In genomic region chr3:111070772-111071256, GRCh38 we compare ENCODE assay signal across 9 cellular contexts. TPM values are rescaled to one million over a fixed set of nuclear protein-coding genes. Genes with fewer than 3 reads are reported as not detected.
DNase-seq lines count a peak whose midpoint lies in the region; ATAC-seq and TF ChIP-seq lines count a peak whose summit lies in the region.
"Had no signal": no experiment of that assay in that cellular context is flagged by ENCODE, and none has a peak within 500 bp of the region (broad histone marks: within the 10 kb centered on the region; RNA-seq: fewer than 3 reads in every experiment).

No MANE protein-coding gene starts in this region.

- peak overlapping the region; percentile 91 for H3K4me3 Mint-ChIP-seq in activated CD8-positive, alpha-beta memory T cell treated with anti-CD3 and anti-CD28 coated beads, Interleukin-2, amount 10 ng/mL, durations not matched to agents 7 days and 5 days

- no peaks in the 10 kb centered on the region for H3K9me3 ChIP-seq in neuron (ENCODE audit: low read length)
- H3K9me3 ChIP-seq: neutrophil had no signal

- CTCF ChIA-PET in activated CD8-positive, alpha-beta memory T cell treated with anti-CD3 and anti-CD28 coated beads, Interleukin-2, amount 10 ng/mL, durations not matched to agents 7 days and 5 days (lab: Charles Lee) = interaction anchor here (0.7 to 1.8 kb wide), 3 partner anchors 9 to 202 kb away, joined by 3 to 10 read pairs (median 4); no protein-coding TSS in a partner anchor

- H3K4me1 ChIP-seq in neuron (ENCODE audit: insufficient read depth, low read length) = peaks cover 21% of the 10 kb centered on the region

- H3K36me3 Mint-ChIP-seq in activated CD8-positive, alpha-beta memory T cell treated with anti-CD3 and anti-CD28 coated beads, Interleukin-2, amount 10 ng/mL, durations not matched to agents 7 days and 5 days = no peaks in the 10 kb centered on the region

- DNase-seq in DMS53 treated with DMSO at 0.1 percent for 48 hours (lab: John Stamatoyannopoulos, UW; ENCODE audit: unreplicated experiment) = peak; percentile 68
- peak; percentile 20 for DNase-seq in HPDE6-E6E7 (ENCODE audit: extremely low spot score)
- peak; percentile 43 for DNase-seq in activated CD8-positive, alpha-beta memory T cell treated with anti-CD3 and anti-CD28 coated beads, Interleukin-2, amount 10 ng/mL, durations not matched to agents 7 days and 5 days
- no peak for DNase-seq in fibroblast of mammary gland (ENCODE audit: low read depth)
- DNase-seq in HK-2 (ENCODE audit: unreplicated experiment) = no peak
- no peak for DNase-seq in 8988T
- DNase-seq in NCI-H1092 (lab: John Stamatoyannopoulos, UW) = no peak

- H2AFZ ChIP-seq in neuron (ENCODE audit: low read depth, low read length) = peak overlapping the region; percentile 36

- no peaks in the 10 kb centered on the region for H3K27me3 ChIP-seq in neuron (ENCODE audit: insufficient read depth, low read length)

- no peaks in the 10 kb centered on the region for H3K36me3 ChIP-seq in neuron (ENCODE audit: insufficient read depth, low read length)
- H3K36me3 ChIP-seq: neutrophil had no signal

- peaks cover 19% of the 10 kb centered on the region for H3K27me3 Mint-ChIP-seq in activated CD8-positive, alpha-beta memory T cell treated with anti-CD3 and anti-CD28 coated beads, Interleukin-2, amount 10 ng/mL, durations not matched to agents 7 days and 5 days

- H3K9me3 Mint-ChIP-seq in activated CD8-positive, alpha-beta memory T cell treated with anti-CD3 and anti-CD28 coated beads, Interleukin-2, amount 10 ng/mL, durations not matched to agents 7 days and 5 days (ENCODE audit: low read depth) = no peaks in the 10 kb centered on the region

- H3K4me3 ChIP-seq in fibroblast of mammary gland (ENCODE audit: control insufficient read depth, low read depth, low read length) (peak overlapping the region; percentile 85), neuron (ENCODE audit: low read length) (peak overlapping the region; percentile 77)

- H3K4me1 Mint-ChIP-seq in activated CD8-positive, alpha-beta memory T cell treated with anti-CD3 and anti-CD28 coated beads, Interleukin-2, amount 10 ng/mL, durations not matched to agents 7 days and 5 days = peaks cover 37% of the 10 kb centered on the region

- TF ChIP-seq CTCF in fibroblast of mammary gland (conservative IDR thresholded peaks at IDR 0.05; ENCODE audit: control insufficient read depth, insufficient read depth, low read depth, low read length) = no peak

- H3K27ac Mint-ChIP-seq in activated CD8-positive, alpha-beta memory T cell treated with anti-CD3 and anti-CD28 coated beads, Interleukin-2, amount 10 ng/mL, durations not matched to agents 7 days and 5 days = peak overlapping the region; percentile 65

- no peak for ATAC-seq in activated CD8-positive, alpha-beta memory T cell treated with anti-CD3 and anti-CD28 coated beads, Interleukin-2, amount 10 ng/mL, durations not matched to agents 7 days and 5 days

RNA-seq across cellular contexts. Expression of gene NECTIN3, which starts 0.8 kb away (rescaled TPM):
- 10 to 100 TPM; 13.3 to 16.9 TPM for total RNA-seq in activated CD8-positive, alpha-beta memory T cell treated with anti-CD3 and anti-CD28 coated beads, Interleukin-2, amount 10 ng/mL, durations not matched to agents 7 days and 5 days

Comparison
In these comparisons a context has a peak if more than half of its experiments do, and no peak if none do; other contexts are left out.
1. DNase-seq: peak in DMS53 treated with DMSO at 0.1 percent for 48 hours (single experiment), HPDE6-E6E7 (single experiment) and activated CD8-positive, alpha-beta memory T cell treated with anti-CD3 and anti-CD28 coated beads, Interleukin-2, amount 10 ng/mL, durations not matched to agents 7 days and 5 days (single experiment); none in fibroblast of mammary gland (single experiment), HK-2 (single experiment), 8988T (single experiment) and NCI-H1092 (single experiment).